8 cellular contexts compared by ENCODE assay signal in the genomic region with DNA sequence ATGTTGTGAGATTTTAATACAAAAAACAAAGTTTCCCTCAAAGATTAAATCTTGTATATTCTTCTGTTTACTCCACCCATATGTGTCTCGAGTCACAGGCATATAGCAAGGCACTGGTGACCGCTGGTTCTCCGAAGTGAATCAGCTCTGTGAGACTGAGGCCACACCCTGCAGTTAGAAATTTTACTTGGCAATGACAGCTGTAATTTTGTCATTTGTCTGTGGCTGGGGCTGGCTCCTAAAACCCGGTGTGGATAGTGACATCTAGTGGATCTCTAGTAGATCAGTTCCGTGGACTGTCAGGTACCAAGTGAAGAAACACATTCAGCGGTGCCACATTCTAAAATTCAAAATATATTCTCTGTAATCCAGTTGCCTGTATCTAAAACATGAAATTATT.
DNase-seq lines count a peak whose midpoint lies in the region; ATAC-seq, FAIRE-seq and TF ChIP-seq lines count a peak whose summit lies in the region.

No MANE protein-coding gene starts in this region.

- no peaks in the 10 kb centered on the region for H4K20me1 ChIP-seq in DOHH2 (ENCODE audit: control insufficient read depth, insufficient read depth, low read depth, low read length)

- H3K27ac ChIP-seq in DOHH2 (ENCODE audit: low read depth, low read length), result no peak overlapping the region

- TF ChIP-seq CTCF in DOHH2 (IDR thresholded peaks at IDR 0.05; ENCODE audit: low read depth, low read length, poor library complexity, severe bottlenecking) (peak; percentile 54), bronchial epithelial cell (IDR thresholded peaks at IDR 0.05; ENCODE audit: insufficient read depth, low read length, severe bottlenecking) (peak; percentile 54)

- no peaks in the 10 kb centered on the region for H3K79me2 ChIP-seq in DOHH2 (ENCODE audit: control insufficient read depth, low read length)

- ATAC-seq in HG03045 (IDR thresholded peaks at IDR 0.05; ENCODE audit: unreplicated experiment), result no peak

- H3K4me2 ChIP-seq in DOHH2 (ENCODE audit: low read length), result no peak overlapping the region

- H3K36me3 ChIP-seq in DOHH2 (ENCODE audit: control insufficient read depth, low read length) (peaks cover 18% of the 10 kb centered on the region), bronchial epithelial cell (ENCODE audit: control insufficient read depth, insufficient read depth, low read length) (peaks cover 4% of the 10 kb centered on the region)

- DNase-seq in HCEC 1CT (peak; percentile 85), NCI-H2029 (lab: John Stamatoyannopoulos, UW) (peak; percentile 75), T1000 (lab: John Stamatoyannopoulos, UW) (peak; percentile 19), bronchial epithelial cell (ENCODE audit: low read depth) (peak; percentile 86), kidney glomerular epithelial cell (lab: John Stamatoyannopoulos, UW) (peak; percentile 72)
- peak in 2 of 3 experiments; percentile 8 to 39 for DNase-seq in stimulated activated CD4-positive, alpha-beta T cell treated with anti-CD3 and anti-CD28 coated beads, TNF-alpha, amount 100 ng/mL, for 4 hours (ENCODE audit: low read depth in 3 of 3)

- H3K27me3 ChIP-seq in DOHH2 (ENCODE audit: control insufficient read depth, low read length) (no peaks in the 10 kb centered on the region), bronchial epithelial cell (ENCODE audit: control insufficient read depth, insufficient read depth, low read length) (no peaks in the 10 kb centered on the region)

- H3K4me1 ChIP-seq in DOHH2 (ENCODE audit: control insufficient read depth, low read length), result peaks cover 12% of the 10 kb centered on the region

- no peaks in the 10 kb centered on the region for H3F3A ChIP-seq in DOHH2 (ENCODE audit: control insufficient read depth, insufficient read depth)

- no peaks in the 10 kb centered on the region for H3K9me2 ChIP-seq in DOHH2 (replicated peaks; ENCODE audit: control insufficient read depth, low read length)

- FAIRE-seq in bronchial epithelial cell (lab: Jason Lieb, UNC), result peak; percentile 68

- no peak overlapping the region for H3K4me3 ChIP-seq in DOHH2 (ENCODE audit: low read length)
- no peak overlapping the region for H3K4me3 ChIP-seq in bronchial epithelial cell (ENCODE audit: low read depth, low read length)

- H3K9me3 ChIP-seq in DOHH2 (ENCODE audit: control insufficient read depth, insufficient read depth, low read length), result no peaks in the 10 kb centered on the region

Comparison
In these comparisons a context has a peak if more than half of its experiments do, and no peak if none do; other contexts are left out.
1. DNase-seq: peak in every context shown above with its lines; median percentile 86 in bronchial epithelial cell; 85 in HCEC 1CT; 75 in NCI-H2029; 72 in kidney glomerular epithelial cell; 24 in stimulated activated CD4-positive, alpha-beta T cell treated with anti-CD3 and anti-CD28 coated beads, TNF-alpha, amount 100 ng/mL, for 4 hours; 19 in T1000.